Comparison of ENCODE assay signal across 8 cellular contexts in the genomic region with DNA sequence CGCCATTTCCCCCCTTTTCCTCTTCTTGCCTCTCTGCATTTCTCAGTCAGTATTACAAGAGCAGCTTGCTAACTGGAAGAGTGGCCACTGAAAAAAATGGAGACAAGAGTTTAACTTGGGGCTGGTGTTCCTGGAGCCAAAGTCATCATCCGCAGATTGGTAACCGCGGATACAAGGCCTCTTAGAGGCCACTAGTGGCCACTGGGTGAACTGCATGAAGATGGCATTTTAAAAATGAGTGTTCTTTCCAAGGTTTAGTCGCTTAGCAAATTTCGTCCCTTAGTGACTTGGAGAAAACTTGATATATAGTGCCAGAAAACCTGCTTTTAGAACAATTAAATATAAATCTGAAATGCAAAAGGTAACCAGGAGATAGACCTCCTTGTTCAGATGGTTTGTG. TPM values are rescaled to one million over a fixed set of nuclear protein-coding genes. Genes with fewer than 3 reads are reported as not detected.
A peak's percentile ranks its signal among the peaks of the same experiment; 100 is the strongest.
DNase-seq lines count a peak whose midpoint lies in the region; ATAC-seq and TF ChIP-seq lines count a peak whose summit lies in the region.

No MANE protein-coding gene starts in this region.

- no peak overlapping the region for H3K27ac Mint-ChIP-seq in immature natural killer cell

- DNase-seq in AG08396 (ENCODE audit: low spot score) (peak; percentile 23), GM12864 (ENCODE audit: low read depth) (no peak), NCI-H2081 treated with DMSO at 0.1 percent for 48 hours (lab: John Stamatoyannopoulos, UW) (peak; percentile 2), adrenal gland (peak; percentile 36 to 82 (median 59)), immature natural killer cell (peak in 2 of 3 donors; percentile 2 to 5), NK-92 (lab: John Stamatoyannopoulos, UW; ENCODE audit: unreplicated experiment) (no peak)
- peak; percentile 29 to 48 for DNase-seq in stimulated activated CD4-positive, alpha-beta T cell treated with anti-CD3 and anti-CD28 coated beads, Interleukin-2, amount 100 ng/mL, for 24 hours

- intact Hi-C loops in adrenal gland (cut with DNase I) = no loop called here

- H3K36me3 Mint-ChIP-seq in immature natural killer cell = no peaks in the 10 kb centered on the region

- H3K27ac ChIP-seq in adrenal gland = no peak overlapping the region

- H3K9me3 ChIP-seq in adrenal gland (replicated peaks in 1 of 3) = no peaks in the 10 kb centered on the region

- no peaks in the 10 kb centered on the region for H3K4me1 Mint-ChIP-seq in immature natural killer cell

- no peak for ATAC-seq in GM18907 (IDR thresholded peaks at IDR 0.05; ENCODE audit: unreplicated experiment)

- no peak for TF ChIP-seq POLR2A in adrenal gland (IDR thresholded peaks at IDR 0.05)

- H3K4me3 ChIP-seq in GM12864 (ENCODE audit: low read depth, low read length) = no peak overlapping the region
- no peak overlapping the region for H3K4me3 ChIP-seq in adrenal gland

- TF ChIP-seq CTCF in GM12864 (IDR thresholded peaks at IDR 0.05; ENCODE audit: low read depth, low read length, missing control alignments) = peak; percentile 96
- TF ChIP-seq CTCF in adrenal gland (IDR thresholded peaks at IDR 0.05) = peak; percentile 64 to 82 (median 76)

- H3K4me3 Mint-ChIP-seq in immature natural killer cell = no peak overlapping the region

- WGBS in adrenal gland, 4 donors = 18 to 23% (median 21%) methylated on average over 6 of the region's 6 CpGs

- peaks cover 4% of the 10 kb centered on the region for H3K27me3 ChIP-seq in adrenal gland

- no peaks in the 10 kb centered on the region for H3K36me3 ChIP-seq in adrenal gland (replicated peaks in 1 of 2)

- peaks cover 2 to 30% (median 4%) of the 10 kb centered on the region in 3 donors for H3K27me3 Mint-ChIP-seq in immature natural killer cell (ENCODE audit: low read depth in 3 of 3)

- no peaks in the 10 kb centered on the region for H3K4me1 ChIP-seq in adrenal gland (replicated peaks in 1 of 2)

- H3K9me3 Mint-ChIP-seq in immature natural killer cell = no peaks in the 10 kb centered on the region

RNA-seq across cellular contexts. Expression of gene F13A1, which starts 4.8 kb away (rescaled TPM):
- 100 to 1,000 TPM in 6 of 8 donors, 10 to 100 TPM in 2; 44.7 to 481 (median 298) TPM for total RNA-seq in adrenal gland
- 10 to 100 TPM; 26.6 to 84.0 (median 41.7) TPM for polyA plus RNA-seq in adrenal gland
- polyA plus RNA-seq in immature natural killer cell = 10 to 100 TPM in 1 of 3 donors, 1 to 10 TPM in 2; 1.7 to 16.0 (median 2.1) TPM

Comparison
In these comparisons a context has a peak if more than half of its experiments do, and no peak if none do; other contexts are left out.
1. DNase-seq: peak in AG08396 (single experiment), NCI-H2081 treated with DMSO at 0.1 percent for 48 hours (single experiment), adrenal gland (7 of 7), immature natural killer cell (2 of 3) and stimulated activated CD4-positive, alpha-beta T cell treated with anti-CD3 and anti-CD28 coated beads, Interleukin-2, amount 100 ng/mL, for 24 hours (2 of 2); none in GM12864 (single experiment) and NK-92 (single experiment).